Comparison of ENCODE assay signal across 8 cellular contexts in the genomic region with DNA sequence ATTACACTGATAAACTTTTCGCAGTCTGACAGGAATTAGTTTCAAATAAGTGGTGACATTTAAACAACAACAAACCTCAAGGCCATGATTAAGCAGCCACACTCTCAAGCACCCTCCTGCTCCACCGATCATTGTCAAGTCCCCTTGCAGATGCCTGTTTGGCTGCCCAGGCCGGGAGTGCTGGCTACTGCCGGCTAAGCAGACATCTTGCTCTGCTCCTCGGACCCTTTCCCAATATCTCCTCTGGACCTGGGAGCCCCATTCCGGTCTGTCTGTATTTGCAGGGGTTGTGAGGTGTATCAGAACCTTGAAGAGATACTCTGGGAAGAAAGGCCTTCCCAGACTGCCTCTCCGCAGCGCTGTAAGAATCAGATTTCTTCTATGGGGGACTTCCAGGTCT. TPM values are rescaled to one million over a fixed set of nuclear protein-coding genes. Genes with fewer than 3 reads are reported as not detected.
"Had no signal": no experiment of that assay in that cellular context is flagged by ENCODE, and none has a peak within 500 bp of the region (broad histone marks: within the 10 kb centered on the region; RNA-seq: fewer than 3 reads in every experiment).

No MANE protein-coding gene starts in this region.

RNA-seq across cellular contexts. Expression of gene NPY4R, which starts 14.9 kb away (rescaled TPM):
- total RNA-seq: activated CD8-positive, alpha-beta memory T cell treated with anti-CD3 and anti-CD28 coated beads, Interleukin-2, amount 10 ng/mL, durations not matched to agents 7 days and 5 days; activated T-helper 1 cell treated with anti-CD3 and anti-CD28 coated beads, Interleukin-12 subunit alpha, Interleukin-12 subunit beta, Interleukin-2, Interleukin-4 antibody, amounts not matched to agents 30 ng/mL and 10 ng/mL and 1 ng/mL, durations not matched to agents 14 hours and 24 hours and 36 hours; ascending aorta; MCF 10A; PC-3; T-helper 17 cell; WTC11 had no signal
- polyA plus RNA-seq: IgD-negative memory B cell had no signal
